ENCODE assay signal across 8 cellular contexts in genomic region chr7:79282051-79282694, GRCh38.
A peak's percentile ranks its signal among the peaks of the same experiment; 100 is the strongest.
DNase-seq lines count a peak whose midpoint lies in the region; ATAC-seq and TF ChIP-seq lines count a peak whose summit lies in the region.

No MANE protein-coding gene starts in this region.

- peak; percentile 46 for TF ChIP-seq CTCF in kidney epithelial cell (IDR thresholded peaks at IDR 0.05; ENCODE audit: insufficient read depth, low read length, poor library complexity, severe bottlenecking)
- TF ChIP-seq CTCF in GM13976 (IDR thresholded peaks at IDR 0.05; ENCODE audit: borderline replicate concordance, control extremely low read depth, extremely low read depth, insufficient read depth, missing control alignments) = no peak

- H3K27me3 ChIP-seq in kidney epithelial cell (ENCODE audit: control insufficient read depth, insufficient read depth, low read length) = no peaks in the 10 kb centered on the region

- no peak overlapping the region for H3K4me3 ChIP-seq in kidney epithelial cell (ENCODE audit: low read depth, low read length)

- in situ Hi-C loops in GM13976 (cut with MboI; ENCODE audit: low sequenced_read_pairs, unreplicated experiment) = no loop called here

- no peaks in the 10 kb centered on the region for H3K36me3 ChIP-seq in kidney epithelial cell (ENCODE audit: control insufficient read depth, insufficient read depth, low read length)

- ATAC-seq in HG03432 (IDR thresholded peaks at IDR 0.05; ENCODE audit: unreplicated experiment) (no peak), HG03095 (IDR thresholded peaks at IDR 0.05; ENCODE audit: unreplicated experiment) (no peak)

- peak; percentile 77 for DNase-seq in A172 (ENCODE audit: low spot score)
- peak; percentile 80 for DNase-seq in LHCN-M2 (ENCODE audit: low read depth)
- peak; percentile 72 for DNase-seq in amniotic stem cell (lab: John Stamatoyannopoulos, UW)
- no peak for DNase-seq in kidney epithelial cell (ENCODE audit: low read depth)
- DNase-seq in GM13976 (ENCODE audit: low spot score) = no peak
- no peak for DNase-seq in activated CD8-positive, alpha-beta memory T cell treated with anti-CD3 and anti-CD28 coated beads for 24 hours

Comparison
In these comparisons a context has a peak if more than half of its experiments do, and no peak if none do; other contexts are left out.
1. DNase-seq: peak in A172 (single experiment), LHCN-M2 (single experiment) and amniotic stem cell (single experiment); none in kidney epithelial cell (single experiment), GM13976 (single experiment) and activated CD8-positive, alpha-beta memory T cell treated with anti-CD3 and anti-CD28 coated beads for 24 hours (single experiment).